ENCODE assay signal across 8 cellular contexts in the genomic region with DNA sequence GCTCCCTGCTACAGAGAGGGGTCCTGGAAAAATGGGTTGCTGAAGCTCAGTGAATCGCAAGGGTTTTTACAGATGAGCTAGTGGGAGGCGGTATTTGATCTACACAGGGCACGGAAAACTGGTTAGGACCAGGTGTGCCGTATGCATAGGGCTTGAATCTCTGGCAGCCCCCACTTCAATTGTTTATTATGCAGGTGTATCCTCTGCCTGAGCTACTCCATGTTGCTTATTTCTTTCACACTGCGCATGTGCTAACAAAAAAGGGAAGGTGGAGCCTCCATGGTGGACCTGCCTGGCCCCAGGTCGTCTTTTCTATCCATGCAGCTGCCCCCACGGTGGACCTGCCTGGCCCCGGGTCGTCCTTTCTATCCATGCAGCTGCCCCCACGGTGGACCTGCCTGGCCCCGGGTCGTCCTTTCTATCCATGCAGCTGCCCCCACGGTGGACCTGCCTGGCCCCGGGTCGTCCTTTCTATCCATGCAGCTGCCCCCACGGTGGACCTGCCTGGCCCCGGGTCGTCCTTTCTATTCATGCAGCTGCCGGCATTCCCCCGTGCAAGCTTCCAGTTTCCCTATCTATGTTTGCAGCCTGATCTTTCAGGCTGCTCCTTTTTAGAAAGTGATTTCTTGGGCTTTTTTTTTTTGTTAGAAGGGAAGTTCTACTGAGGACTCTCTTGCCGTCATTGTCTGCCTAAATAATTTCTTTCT. TPM values are rescaled to one million over a fixed set of nuclear protein-coding genes. Genes with fewer than 3 reads are reported as not detected.
DNase-seq lines count a peak whose midpoint lies in the region; ATAC-seq, FAIRE-seq and TF ChIP-seq lines count a peak whose summit lies in the region.
"Not testable (repeated sequence)": the region's sequence is repeated elsewhere in the genome, so short reads cannot be mapped to it uniquely, and the experiment has no call there.

No MANE protein-coding gene starts in this region.

- not testable (repeated sequence) for FAIRE-seq in A549 (lab: Jason Lieb, UNC)

- TF ChIP-seq POLR2A in A549 (IDR thresholded peaks at IDR 0.05; ENCODE audit: low read length): 0 out of 2 replicates have a peak, but pooled peaks have one; percentile 20

- H3K36me3 Mint-ChIP-seq in activated CD4-positive, alpha-beta T cell treated with anti-CD3 and anti-CD28 coated beads for 36 hours (ENCODE audit: low read depth): not testable (repeated sequence)

- TF ChIP-seq EP300 in A549 (IDR thresholded peaks at IDR 0.05): not testable (repeated sequence)

- CTCF ChIA-PET in A549 (lab: Yijun Ruan, JAX): interaction anchor here (0.8 to 5.6 kb wide), 6 partner anchors 11 to 56 kb away, joined by 3 to 34 read pairs (median 4); partner anchors contain the start of gene TMC7
- CTCF ChIA-PET in OCI-LY7 (lab: Charles Lee; ENCODE audit: unreplicated experiment): interaction anchor here (0.8 kb wide), 1 partner anchor 155 kb away, joined by 4 read pairs; the partner anchor contains the start of gene ARL6IP1
- CTCF ChIA-PET in activated CD4-positive, alpha-beta T cell treated with anti-CD3 and anti-CD28 coated beads for 36 hours (lab: Charles Lee): interaction anchor here (0.7 to 0.9 kb wide), 2 partner anchors 31 to 156 kb away, joined by 4 read pairs; no protein-coding TSS in a partner anchor

- peak; percentile 62 to 70; a peak in 5 of 6 replicates for ATAC-seq in A549
- ATAC-seq in activated CD4-positive, alpha-beta T cell treated with anti-CD3 and anti-CD28 coated beads for 36 hours: peak; percentile 71

- peak overlapping the region; percentile 35 for H3K4me3 ChIP-seq in A549
- H3K4me3 ChIP-seq in OCI-LY7 (ENCODE audit: low read depth, low read length, poor library complexity, severe bottlenecking); parathyroid adenoma (ENCODE audit: low read depth, low read length): not testable (repeated sequence)

- H3K27me3 ChIP-seq in parathyroid adenoma (ENCODE audit: control insufficient read depth, insufficient read depth, low read length): not testable (repeated sequence)

- H3K4me1 ChIP-seq in A549; OCI-LY7 (ENCODE audit: insufficient read depth, low read length, poor library complexity, severe bottlenecking); parathyroid adenoma: not testable (repeated sequence)

- TF ChIP-seq CTCF in A549 (IDR thresholded peaks at IDR 0.05); OCI-LY7 (conservative IDR thresholded peaks at IDR 0.05; ENCODE audit: low read length); parathyroid adenoma (IDR thresholded peaks at IDR 0.05): not testable (repeated sequence)

- intact Hi-C loops in OCI-LY7 (cut with micrococcal nuclease; ENCODE audit: unreplicated experiment); activated CD4-positive, alpha-beta T cell treated with anti-CD3 and anti-CD28 coated beads for 36 hours (cut with DNase I, micrococcal nuclease): not testable (repeated sequence)

- H3K27ac ChIP-seq in A549: peak overlapping the region; percentile 38 to 57; a peak in 3 of 6 replicates
- not testable (repeated sequence) for H3K27ac ChIP-seq in OCI-LY7 (ENCODE audit: low read depth, low read length, poor library complexity, severe bottlenecking); parathyroid adenoma

- H3K9me2 ChIP-seq in OCI-LY7 (ENCODE audit: insufficient read depth, low read length): not testable (repeated sequence)

- POLR2A ChIA-PET in A549 (lab: Yijun Ruan, JAX) (interaction anchor here (1.2 kb wide), 1 partner anchor 154 kb away, joined by 5 read pairs; the partner anchor contains the start of gene ARL6IP1), OCI-LY7 (lab: Charles Lee) (interaction anchor here (1.0 kb wide), 1 partner anchor 154 kb away, joined by 3 read pairs; the partner anchor contains the start of gene ARL6IP1)
- POLR2A ChIA-PET in activated CD4-positive, alpha-beta T cell treated with anti-CD3 and anti-CD28 coated beads for 36 hours (lab: Charles Lee): not testable (repeated sequence)

- not testable (repeated sequence) for H3K9me3 ChIP-seq in A549; OCI-LY7 (ENCODE audit: low read length); parathyroid adenoma (ENCODE audit: control insufficient read depth, low read length)

- DNase-seq in A549 (ENCODE audit: low read depth in 1 of 2, low spot score in 1 of 2): not testable (repeated sequence)
- DNase-seq in DMS79 treated with DMSO at 0.1 percent for 48 hours (lab: John Stamatoyannopoulos, UW) (peak; percentile 38), NCI-H2029 treated with DMSO at 0.1 percent for 48 hours (lab: John Stamatoyannopoulos, UW) (peak; percentile 64), OCI-LY7 (ENCODE audit: low spot score) (peak; percentile 15), activated gamma-delta T cell treated with Interleukin-2 at 50 U/mL for 16 hours (peak; percentile 19), germinal center (ENCODE audit: low spot score) (peak; percentile 33)
- DNase-seq in activated CD4-positive, alpha-beta T cell treated with anti-CD3 and anti-CD28 coated beads for 36 hours: peak; percentile 18

- H3K4me3 Mint-ChIP-seq in activated CD4-positive, alpha-beta T cell treated with anti-CD3 and anti-CD28 coated beads for 36 hours: peak overlapping the region; percentile 56

- not testable (repeated sequence) for BruUV-seq in OCI-LY7 (replicated peaks; lab: Mats Ljungman, UMichigan)

- not testable (repeated sequence) for H3K9ac ChIP-seq in parathyroid adenoma

- H3K79me2 ChIP-seq in OCI-LY7 (ENCODE audit: insufficient read depth, low read depth, low read length); parathyroid adenoma: not testable (repeated sequence)

- not testable (repeated sequence) for H3K4me1 Mint-ChIP-seq in activated CD4-positive, alpha-beta T cell treated with anti-CD3 and anti-CD28 coated beads for 36 hours

- not testable (repeated sequence) for H3K27me3 Mint-ChIP-seq in activated CD4-positive, alpha-beta T cell treated with anti-CD3 and anti-CD28 coated beads for 36 hours

- not testable (repeated sequence) for H3K9me3 Mint-ChIP-seq in activated CD4-positive, alpha-beta T cell treated with anti-CD3 and anti-CD28 coated beads for 36 hours (ENCODE audit: low read depth)

- H3K27ac Mint-ChIP-seq in activated CD4-positive, alpha-beta T cell treated with anti-CD3 and anti-CD28 coated beads for 36 hours: peak overlapping the region; percentile 76

- H3K4me2 ChIP-seq in A549: peak overlapping the region; percentile 54
- not testable (repeated sequence) for H3K4me2 ChIP-seq in OCI-LY7 (ENCODE audit: low read length); parathyroid adenoma (ENCODE audit: low read length)

- not testable (repeated sequence) for H4K20me1 ChIP-seq in OCI-LY7 (ENCODE audit: insufficient read depth, low read length)

- TF ChIP-seq RAD21 in A549 (conservative IDR thresholded peaks at IDR 0.05 in 1 of 2, IDR thresholded peaks at IDR 0.05 in 1 of 2): not testable (repeated sequence)

- H3K36me3 ChIP-seq in OCI-LY7 (ENCODE audit: insufficient read depth, low read length); parathyroid adenoma (ENCODE audit: control insufficient read depth, insufficient read depth, low read length): not testable (repeated sequence)

- H2AFZ ChIP-seq in OCI-LY7 (ENCODE audit: low read length): not testable (repeated sequence)
- peak overlapping the region; percentile 92 for H2AFZ ChIP-seq in parathyroid adenoma

- WGBS in A549 (ENCODE audit: missing lambda C conversion rate): 54% methylated on average over 14 of the region's 21 CpGs

RNA-seq across cellular contexts. Expression of gene TMC7, which starts 27.7 kb away (rescaled TPM):
- polyA plus RNA-seq in A549 (2011; rRNA removed) (9.4 and 15.0 TPM in 2 replicates), A549 (2017; fragmentation: RNase III; extraction: RNeasy Plus Mini Kit Qiagen cat#74134 plus additional on column Dnase treatment) (5.4 to 7.5 TPM (median 7.0 TPM) in 3 replicates)
- polyA plus RNA-seq in A549 (2012; cell fraction: cytosol; rRNA removed): 2.9 and 4.3 TPM in 2 replicates
- polyA plus RNA-seq in A549 (2012; cell fraction: nucleus; rRNA removed): 3.4 and 6.4 TPM in 2 replicates
- polyA minus RNA-seq in A549 (2011; rRNA and poly(A)+ RNA removed): 12.5 and 14.3 TPM in 2 replicates
- not detected in 2 replicates for total RNA-seq in OCI-LY7 (2014; rRNA removed; shearing (Covaris generic))
- not detected in 2 replicates for total RNA-seq in OCI-LY7 (2022)
- total RNA-seq in activated CD4-positive, alpha-beta T cell treated with anti-CD3 and anti-CD28 coated beads for 36 hours: not detected

RNA-seq across cellular contexts. Expression of gene SMG1, which starts 29.8 kb away (rescaled TPM):
- polyA plus RNA-seq in A549 (2011; rRNA removed) (59.4 and 63.8 TPM in 2 replicates), A549 (2017; fragmentation: RNase III; extraction: RNeasy Plus Mini Kit Qiagen cat#74134 plus additional on column Dnase treatment) (14.4 to 18.3 TPM (median 15.7 TPM) in 3 replicates)
- polyA plus RNA-seq in A549 (2012; cell fraction: cytosol; rRNA removed): 10.1 and 11.0 TPM in 2 replicates
- polyA plus RNA-seq in A549 (2012; cell fraction: nucleus; rRNA removed): 10.1 and 16.0 TPM in 2 replicates
- 144 and 180 TPM in 2 replicates for polyA minus RNA-seq in A549 (2011; rRNA and poly(A)+ RNA removed)
- total RNA-seq in OCI-LY7 (2014; rRNA removed; shearing (Covaris generic)): 87.5 and 106 TPM in 2 replicates
- total RNA-seq in OCI-LY7 (2022): 199 and 208 TPM in 2 replicates
- total RNA-seq in activated CD4-positive, alpha-beta T cell treated with anti-CD3 and anti-CD28 coated beads for 36 hours: 100 to 1,000 TPM in 1 of 2 experiments, 10 to 100 TPM in 1; 82.2 to 101 TPM
